1 cellular context compared by ENCODE assay signal in genomic region chr6:90403489-90404381, GRCh38.
A peak's percentile ranks its signal among the peaks of the same experiment; 100 is the strongest.
TF ChIP-seq lines count a peak whose summit lies in the region.

No MANE protein-coding gene starts in this region.

TF ChIP-seq in HepG2, 621 proteins besides CTCF, POLR2A, EP300 and RAD21 (continued from another document and continues in another):
- TF ChIP-seq CENPT (CRISPR knock-in tag; IDR thresholded peaks at IDR 0.05; ENCODE audit: low read depth), result no peak
- no peak for TF ChIP-seq SALL2 (CRISPR knock-in tag; IDR thresholded peaks at IDR 0.05)
- TF ChIP-seq ZNF280D (CRISPR knock-in tag; IDR thresholded peaks at IDR 0.05), result no peak
- no peak for TF ChIP-seq KDM5B (CRISPR knock-in tag; IDR thresholded peaks at IDR 0.05; ENCODE audit: borderline replicate concordance)
- TF ChIP-seq RELA (CRISPR knock-in tag; IDR thresholded peaks at IDR 0.05), result no peak
- no peak for TF ChIP-seq NFIB (CRISPR knock-in tag; IDR thresholded peaks at IDR 0.05; ENCODE audit: borderline replicate concordance)
- TF ChIP-seq ZMYM4 (CRISPR knock-in tag; IDR thresholded peaks at IDR 0.05), result no peak
- TF ChIP-seq HMG20B (CRISPR knock-in tag; conservative IDR thresholded peaks at IDR 0.05), result no peak
- no peak for TF ChIP-seq ZNF34 (CRISPR knock-in tag; IDR thresholded peaks at IDR 0.05; ENCODE audit: borderline replicate concordance)
- TF ChIP-seq HMGXB4 (CRISPR knock-in tag; IDR thresholded peaks at IDR 0.05; ENCODE audit: borderline replicate concordance in 1 of 2, low read depth in 1 of 2), result no peak
- TF ChIP-seq TSC22D2 (CRISPR knock-in tag; IDR thresholded peaks at IDR 0.05; ENCODE audit: borderline replicate concordance), result no peak
- TF ChIP-seq ZC3H13 (CRISPR knock-in tag; IDR thresholded peaks at IDR 0.05), result no peak
- TF ChIP-seq ZBTB2 (CRISPR knock-in tag; IDR thresholded peaks at IDR 0.05; ENCODE audit: low read depth), result no peak
- peak; percentile 32; the same call in 1 of the 2 replicates for TF ChIP-seq GATAD2A (CRISPR knock-in tag; IDR thresholded peaks at IDR 0.05)
- TF ChIP-seq SKI (IDR thresholded peaks at IDR 0.05; ENCODE audit: partially characterized antibody), result no peak
- no peak for TF ChIP-seq FOXA1 (IDR thresholded peaks at IDR 0.05)
- 0 out of 2 replicates have a peak, but pooled peaks have one; percentile 8 for TF ChIP-seq FOXA1 (CRISPR knock-in tag; IDR thresholded peaks at IDR 0.05)
- TF ChIP-seq ZNF550 (CRISPR knock-in tag; IDR thresholded peaks at IDR 0.05; ENCODE audit: borderline replicate concordance), result no peak
- no peak for TF ChIP-seq KLF13 (CRISPR knock-in tag; IDR thresholded peaks at IDR 0.05)
- TF ChIP-seq TP53 (CRISPR knock-in tag; conservative IDR thresholded peaks at IDR 0.05), result no peak
- TF ChIP-seq ZNF331 (CRISPR knock-in tag; IDR thresholded peaks at IDR 0.05), result 0 out of 2 replicates have a peak, but pooled peaks have one; percentile 40
- TF ChIP-seq ONECUT2 (CRISPR knock-in tag; IDR thresholded peaks at IDR 0.05), result no peak
- peak; percentile 57 for TF ChIP-seq CEBPG (CRISPR knock-in tag; IDR thresholded peaks at IDR 0.05)
- TF ChIP-seq BCL6 (CRISPR knock-in tag; IDR thresholded peaks at IDR 0.05), result peak; percentile 35; the same call in 1 of the 2 replicates
- no peak for TF ChIP-seq KLF12 (CRISPR knock-in tag; IDR thresholded peaks at IDR 0.05; ENCODE audit: borderline replicate concordance)
- no peak for TF ChIP-seq ZNF383 (CRISPR knock-in tag; IDR thresholded peaks at IDR 0.05; ENCODE audit: borderline replicate concordance)
- TF ChIP-seq ZNF230 (CRISPR knock-in tag; IDR thresholded peaks at IDR 0.05), result no peak
- TF ChIP-seq ZNF3 (CRISPR knock-in tag; IDR thresholded peaks at IDR 0.05), result no peak
- TF ChIP-seq GZF1 (CRISPR knock-in tag; IDR thresholded peaks at IDR 0.05), result no peak
- TF ChIP-seq TIGD3 (CRISPR knock-in tag; IDR thresholded peaks at IDR 0.05; ENCODE audit: borderline replicate concordance), result no peak
- no peak for TF ChIP-seq ZNF276 (CRISPR knock-in tag; IDR thresholded peaks at IDR 0.05; ENCODE audit: low read depth)
- TF ChIP-seq MEF2D (CRISPR knock-in tag; IDR thresholded peaks at IDR 0.05), result no peak
- TF ChIP-seq CBFB (CRISPR knock-in tag; IDR thresholded peaks at IDR 0.05), result no peak
- TF ChIP-seq ZNF709 (CRISPR knock-in tag; IDR thresholded peaks at IDR 0.05), result no peak
- no peak for TF ChIP-seq NONO (IDR thresholded peaks at IDR 0.05)
- TF ChIP-seq NONO (CRISPR knock-in tag; conservative IDR thresholded peaks at IDR 0.05), result no peak
- TF ChIP-seq MTERF4 (CRISPR knock-in tag; IDR thresholded peaks at IDR 0.05), result no peak
- TF ChIP-seq ZNF350 (CRISPR knock-in tag; IDR thresholded peaks at IDR 0.05; ENCODE audit: borderline replicate concordance, low read depth), result no peak
- no peak for TF ChIP-seq PAWR (CRISPR knock-in tag; IDR thresholded peaks at IDR 0.05; ENCODE audit: borderline replicate concordance)
- TF ChIP-seq ZNF451 (CRISPR knock-in tag; IDR thresholded peaks at IDR 0.05), result no peak
- peak; percentile 57 for TF ChIP-seq ARID5B (CRISPR knock-in tag; IDR thresholded peaks at IDR 0.05)
- no peak for TF ChIP-seq KDM6A (CRISPR knock-in tag; IDR thresholded peaks at IDR 0.05; ENCODE audit: low read depth)
- TF ChIP-seq ZNF225 (CRISPR knock-in tag; IDR thresholded peaks at IDR 0.05), result no peak
- no peak for TF ChIP-seq ZNF317 (CRISPR knock-in tag; IDR thresholded peaks at IDR 0.05)
- TF ChIP-seq ZNF605 (CRISPR knock-in tag; IDR thresholded peaks at IDR 0.05), result no peak
- no peak for TF ChIP-seq THAP11 (CRISPR knock-in tag; IDR thresholded peaks at IDR 0.05)
- TF ChIP-seq ZNF782 (CRISPR knock-in tag; IDR thresholded peaks at IDR 0.05; ENCODE audit: borderline replicate concordance), result no peak
- no peak for TF ChIP-seq ZNF788 (CRISPR knock-in tag; IDR thresholded peaks at IDR 0.05; ENCODE audit: borderline replicate concordance)
- no peak for TF ChIP-seq FOXC1 (CRISPR knock-in tag; IDR thresholded peaks at IDR 0.05; ENCODE audit: borderline replicate concordance)
- no peak for TF ChIP-seq ZNF180 (CRISPR knock-in tag; IDR thresholded peaks at IDR 0.05; ENCODE audit: borderline replicate concordance, low read depth)
- no peak for TF ChIP-seq ZNF670 (CRISPR knock-in tag; IDR thresholded peaks at IDR 0.05; ENCODE audit: borderline replicate concordance)
- peak; percentile 97 for TF ChIP-seq TEAD3 (CRISPR knock-in tag; optimal IDR thresholded peaks at IDR 0.05; ENCODE audit: borderline replicate concordance)
- no peak for TF ChIP-seq ZNF704 (CRISPR knock-in tag; IDR thresholded peaks at IDR 0.05; ENCODE audit: borderline replicate concordance)
- 0 out of 4 replicates have a peak, but pooled peaks of 1 of the 2 experiments have one; percentile 38 for TF ChIP-seq KLF16 (CRISPR knock-in tag; IDR thresholded peaks at IDR 0.05)
- TF ChIP-seq THAP7 (CRISPR knock-in tag; IDR thresholded peaks at IDR 0.05), result no peak
- TF ChIP-seq SAP130 (CRISPR knock-in tag; IDR thresholded peaks at IDR 0.05; ENCODE audit: low read depth), result 0 out of 2 replicates have a peak, but pooled peaks have one; percentile 14
- TF ChIP-seq CEBPB (IDR thresholded peaks at IDR 0.05; ENCODE audit: borderline replicate concordance, low read depth, low read length), result 0 out of 2 replicates have a peak, but pooled peaks have one; percentile 56
- TF ChIP-seq CREB1 (IDR thresholded peaks at IDR 0.05), result no peak
- no peak for TF ChIP-seq CREB1 (CRISPR knock-in tag; IDR thresholded peaks at IDR 0.05)
- TF ChIP-seq ZNF530 (CRISPR knock-in tag; IDR thresholded peaks at IDR 0.05; ENCODE audit: low read depth), result no peak
- TF ChIP-seq TBX3 (IDR thresholded peaks at IDR 0.05; ENCODE audit: borderline replicate concordance), result no peak
